1 cellular context compared by ENCODE assay signal in genomic region chr11:130040281-130040940, GRCh38.
TF ChIP-seq lines count a peak whose summit lies in the region.

No MANE protein-coding gene starts in this region.

TF ChIP-seq in WTC11, 78 proteins besides CTCF, POLR2A, EP300 and RAD21 (continued from another document):
- no peak for TF ChIP-seq E2F1 (CRISPR knock-in tag; IDR thresholded peaks at IDR 0.05)
- TF ChIP-seq ZNF263 (CRISPR knock-in tag; IDR thresholded peaks at IDR 0.05; ENCODE audit: low read depth) = no peak
- TF ChIP-seq CBFB (CRISPR knock-in tag; IDR thresholded peaks at IDR 0.05; ENCODE audit: low read depth) = no peak
- TF ChIP-seq GABPB1 (CRISPR knock-in tag; IDR thresholded peaks at IDR 0.05) = no peak
- no peak for TF ChIP-seq PREB (CRISPR knock-in tag; IDR thresholded peaks at IDR 0.05; ENCODE audit: borderline replicate concordance)
- TF ChIP-seq AFF4 (CRISPR knock-in tag; IDR thresholded peaks at IDR 0.05; ENCODE audit: borderline replicate concordance) = no peak
- no peak for TF ChIP-seq ATF3 (CRISPR knock-in tag; conservative IDR thresholded peaks at IDR 0.05)
- TF ChIP-seq ZNF425 (CRISPR knock-in tag; conservative IDR thresholded peaks at IDR 0.05) = no peak
- TF ChIP-seq ZNF532 (CRISPR knock-in tag; IDR thresholded peaks at IDR 0.05; ENCODE audit: borderline replicate concordance) = no peak
- no peak for TF ChIP-seq STAT6 (CRISPR knock-in tag; conservative IDR thresholded peaks at IDR 0.05; ENCODE audit: low read depth)
- TF ChIP-seq GTF2I (CRISPR knock-in tag; conservative IDR thresholded peaks at IDR 0.05) = no peak
- TF ChIP-seq SMAD4 (CRISPR knock-in tag; IDR thresholded peaks at IDR 0.05) = no peak
- no peak for TF ChIP-seq MLX (CRISPR knock-in tag; IDR thresholded peaks at IDR 0.05)
TF ChIP-seq in WTC11: peak in this region for 0.
